ENCODE assay signal across 25 cellular contexts in genomic region chr4:34138385-34138784, GRCh38.
"Had no signal": no experiment of that assay in that cellular context is flagged by ENCODE, and none has a peak within 500 bp of the region (broad histone marks: within the 10 kb centered on the region; RNA-seq: fewer than 3 reads in every experiment).

No MANE protein-coding gene starts in this region.

- ATAC-seq: activated CD4-positive, alpha-beta T cell treated with anti-CD3 and anti-CD28 coated beads for 36 hours; activated CD4-positive, CD25-positive, alpha-beta regulatory T cell treated with anti-CD3 and anti-CD28 coated beads, Interleukin-2, amount 50 U/mL, for 24 hours; activated CD8-positive, alpha-beta T cell treated with anti-CD3 and anti-CD28 coated beads, Interleukin-2, amount 10 ng/mL, durations not matched to agents 7 days and 5 days; activated naive CD4-positive, alpha-beta T cell treated with anti-CD3 and anti-CD28 coated beads, Interleukin-2, amount 50 U/mL, for 72 hours; activated T-cell treated with anti-CD3 and anti-CD28 coated beads, Interleukin-2, amount 50 U/mL, for 4 hours; body of pancreas; WTC11 had no signal

- DNase-seq: activated CD4-positive, alpha-beta T cell treated with anti-CD3 and anti-CD28 coated beads for 36 hours; activated CD4-positive, alpha-beta T cell treated with anti-CD3 and anti-CD28 coated beads, Interleukin-2, amount 10 ng/mL, durations not matched to agents 7 days and 5 days; activated CD4-positive, alpha-beta T cell treated with anti-CD3 and anti-CD28 coated beads, Interleukin-2, amount 50 U/mL, for 48 hours; activated CD8-positive, alpha-beta T cell treated with anti-CD3 and anti-CD28 coated beads, Interleukin-2, amount 10 ng/mL, durations not matched to agents 7 days and 5 days; activated gamma-delta T cell treated with Interleukin-2 at 50 U/mL for 16 hours; activated naive CD4-positive, alpha-beta T cell treated with anti-CD3 and anti-CD28 coated beads for 36 hours; activated T-cell treated with anti-CD3 and anti-CD28 coated beads, Interleukin-2, amount 50 U/mL, for 4 hours; adrenal gland; body of pancreas; MG63; NCI-H1092; NCI-H1436 treated with DMSO at 0.1 percent for 48 hours; NCI-H1694 treated with DMSO at 0.1 percent for 48 hours; NCI-H2029; NCI-H345; NCI-H526; NCI-H774; Right ventricle myocardium superior; SW 1271; T-helper 1 cell; T-helper 2 cell; T-helper 9 cell had no signal
